8 cellular contexts compared by ENCODE assay signal in genomic region chr7:131007439-131008330, GRCh38.
A peak's percentile ranks its signal among the peaks of the same experiment; 100 is the strongest.
DNase-seq lines count a peak whose midpoint lies in the region; ATAC-seq, FAIRE-seq and TF ChIP-seq lines count a peak whose summit lies in the region.

No MANE protein-coding gene starts in this region.

- peaks cover 0 to 27% of the 10 kb centered on the region in 2 donors for H3K4me1 ChIP-seq in small intestine (ENCODE audit: control insufficient read depth in 2 of 2, insufficient read depth in 1 of 2, low read depth in 1 of 2, low read length in 1 of 2)

- no peaks in the 10 kb centered on the region for H3K27me3 ChIP-seq in brain microvascular endothelial cell (replicated peaks)
- H3K27me3 ChIP-seq in small intestine (ENCODE audit: control insufficient read depth in 2 of 2, insufficient read depth in 2 of 2, low read length in 2 of 2) = no peaks in the 10 kb centered on the region

- H3K27ac ChIP-seq in C4-2B (peak overlapping the region; percentile 16), brain microvascular endothelial cell (peak overlapping the region; percentile 59), small intestine (ENCODE audit: low read depth in 1 of 2, low read length in 1 of 2) (peak overlapping the region; percentile 32 to 61)

- TF ChIP-seq CTCF in C4-2B (conservative IDR thresholded peaks at IDR 0.05) (peak; percentile 89), brain microvascular endothelial cell (IDR thresholded peaks at IDR 0.05; ENCODE audit: low read depth, low read length, missing control alignments) (peak; percentile 73)

- H3K4me3 ChIP-seq in brain microvascular endothelial cell (ENCODE audit: low read depth, low read length) (no peak overlapping the region), small intestine (ENCODE audit: low read depth in 1 of 2, low read length in 2 of 2) (no peak overlapping the region)

- WGBS in small intestine, 3 donors = 33 to 45% (median 37%) methylated on average over 19 of the region's 19 CpGs

- ATAC-seq in GM18909 (IDR thresholded peaks at IDR 0.05; ENCODE audit: poor library complexity, unreplicated experiment) = peak; percentile 45
- no peak for ATAC-seq in GM18517 (IDR thresholded peaks at IDR 0.05; ENCODE audit: unreplicated experiment)

- FAIRE-seq in small intestine (lab: Jason Lieb, UNC) = no peak

- no peaks in the 10 kb centered on the region for H3K9me3 ChIP-seq in small intestine (ENCODE audit: control insufficient read depth, low read depth)

- H3K36me3 ChIP-seq in brain microvascular endothelial cell (replicated peaks) = no peaks in the 10 kb centered on the region
- H3K36me3 ChIP-seq in small intestine (ENCODE audit: control insufficient read depth in 2 of 2, insufficient read depth in 2 of 2, low read length in 2 of 2) = no peaks in the 10 kb centered on the region

- in situ Hi-C loops in brain microvascular endothelial cell (cut with HindIII; ENCODE audit: low pct_ligation_motif_present, low sequenced_read_pairs) = no loop called here

- DNase-seq in LHCN-M2 (ENCODE audit: low read depth) (peak; percentile 89), SW480 (ENCODE audit: low spot score) (peak; percentile 87), brain microvascular endothelial cell (peak; percentile 72), iPS-NIHi7 (ENCODE audit: extremely low spot score) (peak; percentile 66), small intestine (peak; percentile 95)
